ENCODE assay signal across 36 cellular contexts in genomic region chr2:216375288-216375687, GRCh38. TPM values are rescaled to one million over a fixed set of nuclear protein-coding genes. Genes with fewer than 3 reads are reported as not detected.
"Had no signal": no experiment of that assay in that cellular context is flagged by ENCODE, and none has a peak within 500 bp of the region (broad histone marks: within the 10 kb centered on the region; RNA-seq: fewer than 3 reads in every experiment).

No MANE protein-coding gene starts in this region.

- H2AFZ ChIP-seq: hepatocyte had no signal

- H3K36me3 ChIP-seq: brain microvascular endothelial cell, gastroesophageal sphincter, heart right ventricle, WERI-Rb-1 had no signal

- H3K4me2 ChIP-seq: hepatocyte had no signal

- H3K9me3 ChIP-seq: gastroesophageal sphincter, heart right ventricle had no signal

- H3K36me3 Mint-ChIP-seq: activated CD4-positive, alpha-beta memory T cell treated with anti-CD3 and anti-CD28 coated beads for 36 hours; activated CD8-positive, alpha-beta memory T cell treated with anti-CD3 and anti-CD28 coated beads, Interleukin-2, amount 10 ng/mL, durations not matched to agents 7 days and 5 days; activated naive CD4-positive, alpha-beta T cell treated with anti-CD3 and anti-CD28 coated beads, Interleukin-2, amount 10 ng/mL, durations not matched to agents 7 days and 5 days; activated naive CD8-positive, alpha-beta T cell had no signal

- H3K4me3 ChIP-seq: coronary artery, dorsolateral prefrontal cortex, gastroesophageal sphincter, heart right ventricle, hepatocyte had no signal

- H3K79me2 ChIP-seq: hepatocyte had no signal

- H3K27ac ChIP-seq: brain microvascular endothelial cell, coronary artery, dorsolateral prefrontal cortex, gastroesophageal sphincter, heart right ventricle, hepatocyte, WERI-Rb-1 had no signal

- H3K27me3 ChIP-seq: brain microvascular endothelial cell had no signal

- DNase-seq: activated B cell treated with CpG ODN at 0.5 μM for 24 hours; activated CD4-positive, alpha-beta memory T cell treated with anti-CD3 and anti-CD28 coated beads for 36 hours; activated CD4-positive, alpha-beta T cell treated with anti-CD3 and anti-CD28 coated beads for 36 hours; activated CD4-positive, alpha-beta T cell treated with anti-CD3 and anti-CD28 coated beads, Interleukin-2, amount 10 ng/mL, durations not matched to agents 24 days and 14 days; activated CD4-positive, CD25-positive, alpha-beta regulatory T cell treated with anti-CD3 and anti-CD28 coated beads, Interleukin-2, amount 50 U/mL, for 72 hours; activated CD8-positive, alpha-beta memory T cell treated with anti-CD3 and anti-CD28 coated beads, Interleukin-2, amount 10 ng/mL, durations not matched to agents 7 days and 5 days; activated CD8-positive, alpha-beta memory T cell treated with anti-CD3 and anti-CD28 coated beads, Interleukin-2, amount 50 U/mL, for 4 hours; activated CD8-positive, alpha-beta T cell treated with anti-CD3 and anti-CD28 coated beads, Interleukin-2, amount 10 ng/mL, durations not matched to agents 7 days and 5 days; activated effector memory CD4-positive, alpha-beta T cell treated with anti-CD3 and anti-CD28 coated beads, Interleukin-2, amount 50 U/mL, for 16 hours; activated naive CD4-positive, alpha-beta T cell treated with anti-CD3 and anti-CD28 coated beads, Interleukin-2, amount 10 ng/mL, durations not matched to agents 7 days and 5 days; activated T-cell treated with anti-CD3 and anti-CD28 coated beads, Interleukin-2, amount 50 U/mL, for 1 hour; activated T-cell treated with anti-CD3 and anti-CD28 coated beads, Interleukin-2, amount 50 U/mL, for 48 hours; amniotic stem cell; anterior cingulate cortex; brain microvascular endothelial cell; dorsolateral prefrontal cortex; effector memory CD4-positive, alpha-beta T cell; endodermal cell; foreskin melanocyte; heart right ventricle; T-helper 17 cell; T1000; WERI-Rb-1 had no signal

- H3K9me3 Mint-ChIP-seq: activated B cell treated with CpG ODN at 0.5 μM for 24 hours; activated CD4-positive, alpha-beta memory T cell treated with anti-CD3 and anti-CD28 coated beads for 36 hours; activated naive CD4-positive, alpha-beta T cell treated with anti-CD3 and anti-CD28 coated beads, Interleukin-2, amount 10 ng/mL, durations not matched to agents 7 days and 5 days; activated T-helper 1 cell treated with anti-CD3 and anti-CD28 coated beads, Interleukin-12 subunit alpha, Interleukin-12 subunit beta, Interleukin-2, Interleukin-4 antibody, amounts not matched to agents 30 ng/mL and 10 ng/mL and 1 ng/mL, durations not matched to agents 14 hours and 24 hours and 36 hours; activated T-helper 2 cell treated with anti-CD3 and anti-CD28 coated beads, Interferon-gamma antibody, Interleukin-2, Interleukin-4, amounts not matched to agents 10 μg/mL and 5 μg/mL and 100 μg/mL, durations not matched to agents 14 hours and 24 hours and 36 hours; central memory CD8-positive, alpha-beta T cell; dendritic cell treated with granulocyte-macrophage colony-stimulating factor and Interleukin-4, amounts not matched to agents 40 ng/mL and 50 ng/mL, for 4 days; endodermal cell; T-helper 2 cell treated with Interferon-gamma antibody and Interleukin-4, amounts not matched to agents 5 μg/mL and 100 μg/mL, for 36 hours had no signal

- H3K4me3 Mint-ChIP-seq: activated B cell treated with CpG ODN at 0.5 μM for 24 hours; activated CD4-positive, alpha-beta memory T cell treated with anti-CD3 and anti-CD28 coated beads for 36 hours; activated CD4-positive, alpha-beta T cell treated with anti-CD3 and anti-CD28 coated beads for 36 hours; activated CD4-positive, alpha-beta T cell treated with anti-CD3 and anti-CD28 coated beads, Interleukin-2, amount 10 ng/mL, durations not matched to agents 24 days and 14 days; activated CD8-positive, alpha-beta memory T cell treated with anti-CD3 and anti-CD28 coated beads, Interleukin-2, amount 10 ng/mL, durations not matched to agents 7 days and 5 days; activated CD8-positive, alpha-beta T cell treated with anti-CD3 and anti-CD28 coated beads, Interleukin-2, amount 10 ng/mL, durations not matched to agents 7 days and 5 days; activated naive CD4-positive, alpha-beta T cell treated with anti-CD3 and anti-CD28 coated beads, Interleukin-2, amount 10 ng/mL, durations not matched to agents 7 days and 5 days; activated naive CD8-positive, alpha-beta T cell; activated T-helper 1 cell treated with anti-CD3 and anti-CD28 coated beads, Interleukin-12 subunit alpha, Interleukin-12 subunit beta, Interleukin-2, Interleukin-4 antibody, amounts not matched to agents 30 ng/mL and 10 ng/mL and 1 ng/mL, durations not matched to agents 14 hours and 24 hours and 36 hours; central memory CD8-positive, alpha-beta T cell; dendritic cell treated with granulocyte-macrophage colony-stimulating factor and Interleukin-4, amounts not matched to agents 40 ng/mL and 50 ng/mL, for 4 days; endodermal cell; T-helper 17 cell; T-helper 2 cell treated with Interferon-gamma antibody and Interleukin-4, amounts not matched to agents 5 μg/mL and 100 μg/mL, for 36 hours had no signal

- H3K27ac Mint-ChIP-seq: activated B cell treated with CpG ODN at 0.5 μM for 24 hours; activated CD4-positive, alpha-beta memory T cell treated with anti-CD3 and anti-CD28 coated beads for 36 hours; activated CD4-positive, alpha-beta T cell treated with anti-CD3 and anti-CD28 coated beads for 36 hours; activated CD4-positive, alpha-beta T cell treated with anti-CD3 and anti-CD28 coated beads, Interleukin-2, amount 10 ng/mL, durations not matched to agents 24 days and 14 days; activated CD8-positive, alpha-beta memory T cell treated with anti-CD3 and anti-CD28 coated beads, Interleukin-2, amount 10 ng/mL, durations not matched to agents 7 days and 5 days; activated CD8-positive, alpha-beta T cell treated with anti-CD3 and anti-CD28 coated beads, Interleukin-2, amount 10 ng/mL, durations not matched to agents 7 days and 5 days; activated naive CD4-positive, alpha-beta T cell treated with anti-CD3 and anti-CD28 coated beads, Interleukin-2, amount 10 ng/mL, durations not matched to agents 7 days and 5 days; activated naive CD8-positive, alpha-beta T cell; activated T-helper 1 cell treated with anti-CD3 and anti-CD28 coated beads, Interleukin-12 subunit alpha, Interleukin-12 subunit beta, Interleukin-2, Interleukin-4 antibody, amounts not matched to agents 30 ng/mL and 10 ng/mL and 1 ng/mL, durations not matched to agents 14 hours and 24 hours and 36 hours; activated T-helper 2 cell treated with anti-CD3 and anti-CD28 coated beads, Interferon-gamma antibody, Interleukin-2, Interleukin-4, amounts not matched to agents 10 μg/mL and 5 μg/mL and 100 μg/mL, durations not matched to agents 14 hours and 24 hours and 36 hours; dendritic cell treated with granulocyte-macrophage colony-stimulating factor and Interleukin-4, amounts not matched to agents 40 ng/mL and 50 ng/mL, for 4 days; endodermal cell; T-helper 17 cell; T-helper 2 cell treated with Interferon-gamma antibody and Interleukin-4, amounts not matched to agents 5 μg/mL and 100 μg/mL, for 36 hours had no signal

RNA-seq across cellular contexts. Expression of gene MARCHF4, which starts 3.0 kb away (rescaled TPM):
- total RNA-seq: activated B cell treated with CpG ODN at 0.5 μM for 24 hours; activated CD4-positive, alpha-beta memory T cell treated with anti-CD3 and anti-CD28 coated beads for 36 hours; activated CD4-positive, alpha-beta T cell treated with anti-CD3 and anti-CD28 coated beads for 36 hours; activated CD4-positive, alpha-beta T cell treated with anti-CD3 and anti-CD28 coated beads, Interleukin-2, amount 10 ng/mL, durations not matched to agents 24 days and 14 days; activated CD8-positive, alpha-beta memory T cell treated with anti-CD3 and anti-CD28 coated beads for 36 hours; activated CD8-positive, alpha-beta memory T cell treated with anti-CD3 and anti-CD28 coated beads, Interleukin-2, amount 10 ng/mL, durations not matched to agents 7 days and 5 days; activated CD8-positive, alpha-beta T cell treated with anti-CD3 and anti-CD28 coated beads, Interleukin-2, amount 10 ng/mL, durations not matched to agents 7 days and 5 days; activated T-helper 1 cell treated with anti-CD3 and anti-CD28 coated beads, Interleukin-12 subunit alpha, Interleukin-12 subunit beta, Interleukin-2, Interleukin-4 antibody, amounts not matched to agents 30 ng/mL and 10 ng/mL and 1 ng/mL, durations not matched to agents 14 hours and 24 hours and 36 hours; activated T-helper 2 cell treated with anti-CD3 and anti-CD28 coated beads, Interferon-gamma antibody, Interleukin-2, Interleukin-4, amounts not matched to agents 10 μg/mL and 5 μg/mL and 100 μg/mL, durations not matched to agents 14 hours and 24 hours and 36 hours; bronchial epithelial cell; cardiac septum; esophagus mucosa; gastroesophageal sphincter; T-helper 17 cell had no signal
